Comparison of ENCODE assay signal across 1 cellular context in genomic region chr14:50062438-50063039, GRCh38.
TF ChIP-seq lines count a peak whose summit lies in the region.

No MANE protein-coding gene starts in this region.

TF ChIP-seq in K562, 482 proteins besides CTCF, POLR2A, EP300 and RAD21 (continued from another document and continues in another):
- peak; percentile 28 for TF ChIP-seq PRDM10 (IDR thresholded peaks at IDR 0.05; ENCODE audit: partially characterized antibody)
- no peak for TF ChIP-seq ZBTB43 (CRISPR knock-in tag; IDR thresholded peaks at IDR 0.05)
- TF ChIP-seq TAF7 (tag; IDR thresholded peaks at IDR 0.05): 0 out of 2 replicates have a peak, but pooled peaks have one; percentile 19
- no peak for TF ChIP-seq ID3 (CRISPR knock-in tag; IDR thresholded peaks at IDR 0.05)
- TF ChIP-seq ID3 (tag; IDR thresholded peaks at IDR 0.05): no peak
- TF ChIP-seq ZNF217 (CRISPR knock-in tag; IDR thresholded peaks at IDR 0.05): no peak
- no peak for TF ChIP-seq FOXO4 (CRISPR knock-in tag; IDR thresholded peaks at IDR 0.05)
- TF ChIP-seq ZNF444 (CRISPR knock-in tag; IDR thresholded peaks at IDR 0.05): no peak
- TF ChIP-seq HMGN3 (IDR thresholded peaks at IDR 0.05; ENCODE audit: borderline replicate concordance, extremely low read depth, insufficient read length, low read depth, low read length): no peak
- TF ChIP-seq MNT (conservative IDR thresholded peaks at IDR 0.05): peak in 1 of 2 experiments; percentile 46; a peak in 1 of 4 replicates
- no peak for TF ChIP-seq TCF7 (IDR thresholded peaks at IDR 0.05; ENCODE audit: borderline replicate concordance)
- TF ChIP-seq TEAD4 (IDR thresholded peaks at IDR 0.05; ENCODE audit: low read length): peak; percentile 34; the same call in 1 of the 2 replicates
- TF ChIP-seq TEAD4 (CRISPR knock-in tag; IDR thresholded peaks at IDR 0.05; ENCODE audit: borderline replicate concordance): no peak
- no peak for TF ChIP-seq E4F1 (CRISPR knock-in tag; IDR thresholded peaks at IDR 0.05; ENCODE audit: borderline replicate concordance)
- no peak for TF ChIP-seq SRSF1 (IDR thresholded peaks at IDR 0.05; ENCODE audit: low read depth, low read length)
- TF ChIP-seq PKNOX1 (IDR thresholded peaks at IDR 0.05): peak; percentile 69
- peak; percentile 87 for TF ChIP-seq MEIS2 (IDR thresholded peaks at IDR 0.05; ENCODE audit: partially characterized antibody)
- no peak for TF ChIP-seq ZBTB11 (CRISPR knock-in tag; IDR thresholded peaks at IDR 0.05)
- TF ChIP-seq TRIM24 (IDR thresholded peaks at IDR 0.05): peak in 1 of 2 experiments; percentile 51; a peak in 2 of 4 replicates
- no peak for TF ChIP-seq SRSF3 (IDR thresholded peaks at IDR 0.05; ENCODE audit: insufficient read depth, low read length)
- TF ChIP-seq ZNF609 (CRISPR knock-in tag; IDR thresholded peaks at IDR 0.05; ENCODE audit: borderline replicate concordance): no peak
- no peak for TF ChIP-seq MYBL2 (IDR thresholded peaks at IDR 0.05; ENCODE audit: low read depth)
- no peak for TF ChIP-seq MYBL2 (CRISPR knock-in tag; IDR thresholded peaks at IDR 0.05; ENCODE audit: borderline replicate concordance)
- TF ChIP-seq ZBTB17 (CRISPR knock-in tag; IDR thresholded peaks at IDR 0.05): no peak
- no peak for TF ChIP-seq RBM25 (IDR thresholded peaks at IDR 0.05; ENCODE audit: low read depth, low read length, severe bottlenecking)
- TF ChIP-seq ETV1 (tag; conservative IDR thresholded peaks at IDR 0.05; ENCODE audit: low read depth): 0 out of 2 replicates have a peak, but pooled peaks have one; percentile 15
- TF ChIP-seq CC2D1A (IDR thresholded peaks at IDR 0.05): no peak
- no peak for TF ChIP-seq ZNF41 (CRISPR knock-in tag; conservative IDR thresholded peaks at IDR 0.05)
- TF ChIP-seq RCOR1 (IDR thresholded peaks at IDR 0.05; ENCODE audit: borderline replicate concordance in 1 of 2, low read depth in 2 of 2, low read length in 2 of 2): peak in 1 of 2 experiments; percentile 53; a peak in 1 of 4 replicates
- peak; percentile 19; the same call in 1 of the 2 replicates for TF ChIP-seq TFAP4 (CRISPR knock-in tag; IDR thresholded peaks at IDR 0.05; ENCODE audit: borderline replicate concordance)
- TF ChIP-seq ZBTB8A (IDR thresholded peaks at IDR 0.05; ENCODE audit: partially characterized antibody): no peak
- no peak for TF ChIP-seq CTBP1 (IDR thresholded peaks at IDR 0.05; ENCODE audit: borderline replicate concordance)
- no peak for TF ChIP-seq ZNF511 (CRISPR knock-in tag; IDR thresholded peaks at IDR 0.05)
